20 cellular contexts compared by ENCODE assay signal in the genomic region with DNA sequence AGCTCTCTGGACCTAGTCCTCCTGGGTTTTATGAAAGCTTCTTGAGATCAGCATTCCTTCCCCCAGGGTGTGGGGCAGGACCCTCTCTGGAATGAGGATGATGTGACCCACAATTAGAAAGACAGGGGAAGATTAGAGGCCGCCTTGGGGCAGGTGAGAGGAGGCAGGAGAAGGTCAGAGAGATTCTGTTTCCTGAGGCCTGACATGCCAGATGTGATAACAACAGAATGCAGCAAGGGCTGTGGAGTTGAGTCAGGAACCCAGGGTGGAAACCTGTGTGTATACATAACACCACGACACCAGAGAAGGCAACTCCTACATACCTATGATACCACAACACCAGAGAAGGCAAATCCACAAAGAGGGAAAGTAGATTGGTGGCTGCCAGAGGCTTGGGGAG. TPM values are rescaled to one million over a fixed set of nuclear protein-coding genes. Genes with fewer than 3 reads are reported as not detected.
DNase-seq lines count a peak whose midpoint lies in the region; ATAC-seq lines count a peak whose summit lies in the region.
"Had no signal": no experiment of that assay in that cellular context is flagged by ENCODE, and none has a peak within 500 bp of the region (broad histone marks: within the 10 kb centered on the region; RNA-seq: fewer than 3 reads in every experiment).

No MANE protein-coding gene starts in this region.

- no peak for ATAC-seq in activated naive CD4-positive, alpha-beta T cell treated with anti-CD3 and anti-CD28 coated beads, Interleukin-2, amount 50 U/mL, for 72 hours
- ATAC-seq: heart left ventricle, K562 had no signal

- no peaks in the 10 kb centered on the region for H3K9me3 Mint-ChIP-seq in activated naive CD4-positive, alpha-beta T cell treated with anti-CD3 and anti-CD28 coated beads, Interleukin-2, amount 50 U/mL, for 72 hours
- H3K9me3 Mint-ChIP-seq: activated CD4-positive, alpha-beta memory T cell treated with anti-CD3 and anti-CD28 coated beads for 36 hours; CD4-positive, alpha-beta T cell had no signal

- no peaks in the 10 kb centered on the region for H3K36me3 Mint-ChIP-seq in activated naive CD4-positive, alpha-beta T cell treated with anti-CD3 and anti-CD28 coated beads, Interleukin-2, amount 50 U/mL, for 72 hours
- H3K36me3 Mint-ChIP-seq: activated CD4-positive, alpha-beta memory T cell treated with anti-CD3 and anti-CD28 coated beads for 36 hours had no signal

- DNase-seq in ELF-1 (ENCODE audit: low read depth, low spot score) (peak; percentile 96), Kasumi-1 (lab: John Stamatoyannopoulos, UW) (peak; percentile 81 to 90), amniotic epithelial cell (ENCODE audit: low read depth) (peak; percentile 58), left kidney (ENCODE audit: low read depth, low spot score) (peak; percentile 71), T-helper 9 cell (no peak), MV-4-11 (lab: John Stamatoyannopoulos, UW) (no peak)
- no peak for DNase-seq in activated naive CD4-positive, alpha-beta T cell treated with anti-CD3 and anti-CD28 coated beads, Interleukin-2, amount 50 U/mL, for 72 hours (ENCODE audit: low spot score in 2 of 2)
- DNase-seq: activated CD4-positive, alpha-beta memory T cell treated with anti-CD3 and anti-CD28 coated beads for 36 hours; activated CD4-positive, CD25-positive, alpha-beta regulatory T cell; activated effector memory CD4-positive, alpha-beta T cell treated with anti-CD3 and anti-CD28 coated beads, Interleukin-2, amount 50 U/mL, for 16 hours; CD4-positive, alpha-beta T cell; DMS153; heart left ventricle; NCI-H1092; NCI-H1930; T1000 had no signal

- peak overlapping the region in 1 of 2 donors; percentile 10 for H3K27ac Mint-ChIP-seq in activated naive CD4-positive, alpha-beta T cell treated with anti-CD3 and anti-CD28 coated beads, Interleukin-2, amount 50 U/mL, for 72 hours
- H3K27ac Mint-ChIP-seq: activated CD4-positive, alpha-beta memory T cell treated with anti-CD3 and anti-CD28 coated beads for 36 hours; CD4-positive, alpha-beta T cell had no signal

RNA-seq across cellular contexts. Expression of a gene that starts 5.4 kb away (rescaled TPM):
- not detected for total RNA-seq in activated naive CD4-positive, alpha-beta T cell treated with anti-CD3 and anti-CD28 coated beads, Interleukin-2, amount 50 U/mL, for 72 hours
- total RNA-seq: activated CD4-positive, alpha-beta memory T cell treated with anti-CD3 and anti-CD28 coated beads for 36 hours; CD4-positive, alpha-beta T cell; mucosa of gallbladder; prostate gland; RPMI7951 had no signal

RNA-seq across cellular contexts. Expression of a gene that starts 58.0 kb away (rescaled TPM):
- total RNA-seq in activated naive CD4-positive, alpha-beta T cell treated with anti-CD3 and anti-CD28 coated beads, Interleukin-2, amount 50 U/mL, for 72 hours = 10 to 100 TPM in 1 of 2 donors, 1 to 10 TPM in 1; 9.4 to 13.7 TPM

Comparison
In these comparisons a context has a peak if more than half of its experiments do, and no peak if none do; other contexts are left out.
1. DNase-seq: peak in ELF-1 (single experiment), Kasumi-1 (2 of 2), amniotic epithelial cell (single experiment) and left kidney (single experiment); none in activated naive CD4-positive, alpha-beta T cell treated with anti-CD3 and anti-CD28 coated beads, Interleukin-2, amount 50 U/mL, for 72 hours (0 of 2), T-helper 9 cell (single experiment) and MV-4-11 (single experiment).